ENCODE assay signal across 17 cellular contexts in genomic region chr6:166375013-166375412, GRCh38. TPM values are rescaled to one million over a fixed set of nuclear protein-coding genes. Genes with fewer than 3 reads are reported as not detected.
DNase-seq lines count a peak whose midpoint lies in the region; ATAC-seq, FAIRE-seq and TF ChIP-seq lines count a peak whose summit lies in the region.
"Had no signal": no experiment of that assay in that cellular context is flagged by ENCODE, and none has a peak within 500 bp of the region (broad histone marks: within the 10 kb centered on the region; RNA-seq: fewer than 3 reads in every experiment).

No MANE protein-coding gene starts in this region.

- no peak overlapping the region for H3K4me2 ChIP-seq in HepG2 (ENCODE audit: low read depth, low read length)
- H3K4me2 ChIP-seq: PC-9 had no signal

- H3K4me3 ChIP-seq in HepG2 (replicated peaks in 1 of 3; ENCODE audit: insufficient read depth in 1 of 3, low read depth in 2 of 3, low read length in 3 of 3) (no peak overlapping the region), right lobe of liver (no peak overlapping the region), fibroblast of mammary gland (ENCODE audit: control insufficient read depth, low read depth, low read length) (no peak overlapping the region)
- H3K4me3 ChIP-seq: MG63, PC-9, SJCRH30 had no signal

- no peak for TF ChIP-seq POLR2A in HepG2 (IDR thresholded peaks at IDR 0.05; ENCODE audit: insufficient read depth in 1 of 2, low read depth in 2 of 2, low read length in 2 of 2)
- no peak for TF ChIP-seq POLR2A in right lobe of liver (IDR thresholded peaks at IDR 0.05)

- no peak for TF ChIP-seq CTCF in HepG2 (CRISPR knock-in tag; IDR thresholded peaks at IDR 0.05)
- TF ChIP-seq CTCF in right lobe of liver (IDR thresholded peaks at IDR 0.05) = no peak
- no peak for TF ChIP-seq CTCF in fibroblast of mammary gland (conservative IDR thresholded peaks at IDR 0.05; ENCODE audit: control insufficient read depth, insufficient read depth, low read depth, low read length)

- FAIRE-seq in HepG2 (lab: Jason Lieb, UNC) = no peak

- POLR2A ChIA-PET in HepG2 (lab: Yijun Ruan, JAX) (no interaction called here), HEK293T (lab: Yijun Ruan, JAX) (no interaction called here)

- intact Hi-C loops in HepG2 (cut with micrococcal nuclease; ENCODE audit: unreplicated experiment) = no loop called here
- intact Hi-C loops in right lobe of liver (cut with DNase I) = no loop called here

- no peaks in the 10 kb centered on the region for H3K9me3 Mint-ChIP-seq in activated naive CD8-positive, alpha-beta T cell treated with anti-CD3 and anti-CD28 coated beads for 36 hours
- H3K9me3 Mint-ChIP-seq: H9 had no signal

- H3K4me1 ChIP-seq in HepG2 (ENCODE audit: insufficient read depth, low read length) (peaks cover 24% of the 10 kb centered on the region), right lobe of liver (peaks cover 0 to 31% (median 14%) of the 10 kb centered on the region in 4 donors)
- H3K4me1 ChIP-seq: SJCRH30 had no signal

- peaks cover 8% of the 10 kb centered on the region for H3K36me3 Mint-ChIP-seq in activated naive CD8-positive, alpha-beta T cell treated with anti-CD3 and anti-CD28 coated beads for 36 hours

- no TSS peak for BruUV-seq in HepG2 (replicated peaks; lab: Mats Ljungman, UMichigan)

- H3K27me3 Mint-ChIP-seq in activated naive CD8-positive, alpha-beta T cell treated with anti-CD3 and anti-CD28 coated beads for 36 hours = no peaks in the 10 kb centered on the region

- DNase-seq in HepG2 (ENCODE audit: low spot score) = no peak
- DNase-seq in right lobe of liver = no peak
- DNase-seq in activated naive CD8-positive, alpha-beta T cell treated with anti-CD3 and anti-CD28 coated beads for 36 hours = no peak
- DNase-seq in fibroblast of mammary gland (ENCODE audit: low read depth) = peak; percentile 10
- DNase-seq in GOT3 (lab: John Stamatoyannopoulos, UW) = no peak
- no peak for DNase-seq in HEK293T (ENCODE audit: extremely low spot score)
- DNase-seq: C1 segment of cervical spinal cord, H9, KG1, MG63, NCI-H1092 treated with DMSO at 0.1 percent for 48 hours, NCI-H2081 treated with DMSO at 0.1 percent for 48 hours, NCI-H2227 treated with DMSO at 0.1 percent for 48 hours, NCI-H524, PC-9, SJCRH30 had no signal

- no peaks in the 10 kb centered on the region for H4K20me1 ChIP-seq in HepG2 (ENCODE audit: insufficient read depth, low read length)

- 97% methylated on average over 1 of the region's 1 CpG for WGBS in HepG2 (ENCODE audit: low lambda C conversion rate)
- 93% methylated on average over 1 of the region's 1 CpG for WGBS in right lobe of liver (ENCODE audit: insufficient coverage, low coverage, low lambda C conversion rate, missing lambda C conversion rate)

- H3K79me2 ChIP-seq in HepG2 (ENCODE audit: insufficient read depth, low read length) = peaks cover 50% of the 10 kb centered on the region

- H3K36me3 ChIP-seq in HepG2 (replicated peaks in 1 of 2; ENCODE audit: control insufficient read depth in 1 of 2, insufficient read depth in 2 of 2, low read length in 2 of 2) (peaks cover 1 to 6% of the 10 kb centered on the region in 2 experiments; a peak in 3 of 5 replicates), right lobe of liver (peaks cover 0 to 4% (median 0%) of the 10 kb centered on the region in 4 donors)
- H3K36me3 ChIP-seq: MG63, SJCRH30 had no signal

- CTCF ChIA-PET in HepG2 (lab: Yijun Ruan, JAX; ENCODE audit: low intra/inter-chr PET ratio, low total read pairs) (no interaction called here), HEK293T (lab: Yijun Ruan, JAX) (no interaction called here)

- ATAC-seq in HepG2 = no peak
- ATAC-seq in right lobe of liver = no peak
- ATAC-seq in HG02763 (IDR thresholded peaks at IDR 0.05; ENCODE audit: unreplicated experiment) = no peak

- H3K4me1 Mint-ChIP-seq in activated naive CD8-positive, alpha-beta T cell treated with anti-CD3 and anti-CD28 coated beads for 36 hours = peaks cover 14% of the 10 kb centered on the region

- TF ChIP-seq RAD21 in HepG2 (CRISPR knock-in tag; IDR thresholded peaks at IDR 0.05) = no peak

- in situ Hi-C loops in HepG2 (cut with HindIII; ENCODE audit: extremely low pct_ligation_motif_present, low pct_unique_long_range_greater_than_20kb) = no loop called here

- TF ChIP-seq EP300 in HepG2 (IDR thresholded peaks at IDR 0.05; ENCODE audit: low read depth in 2 of 2, low read length in 2 of 2) = no peak
- TF ChIP-seq EP300 in HepG2 (CRISPR knock-in tag; IDR thresholded peaks at IDR 0.05; ENCODE audit: borderline replicate concordance) = no peak

- H3K27ac Mint-ChIP-seq in activated naive CD8-positive, alpha-beta T cell treated with anti-CD3 and anti-CD28 coated beads for 36 hours = peak overlapping the region; percentile 31

- H2AFZ ChIP-seq in HepG2 (ENCODE audit: low read length) = no peak overlapping the region
- H2AFZ ChIP-seq: PC-9 had no signal

- H3K27me3 ChIP-seq in HepG2 (ENCODE audit: control insufficient read depth in 1 of 2, insufficient read depth in 2 of 2, low read length in 2 of 2) (no peaks in the 10 kb centered on the region), right lobe of liver (no peaks in the 10 kb centered on the region)
- H3K27me3 ChIP-seq: MG63, SJCRH30 had no signal

- no peak overlapping the region for H3K4me3 Mint-ChIP-seq in activated naive CD8-positive, alpha-beta T cell treated with anti-CD3 and anti-CD28 coated beads for 36 hours
- H3K4me3 Mint-ChIP-seq: H9 had no signal

- no peak overlapping the region for H3K9ac ChIP-seq in HepG2 (ENCODE audit: insufficient read depth, low read depth, low read length)

- H3K27ac ChIP-seq in HepG2 (ENCODE audit: extremely low read length, insufficient read depth, low read length) (no peak overlapping the region), right lobe of liver (no peak overlapping the region)
- H3K27ac ChIP-seq: PC-9, SJCRH30 had no signal

- H3K9me3 ChIP-seq in HepG2 (ENCODE audit: low read length) (no peaks in the 10 kb centered on the region), right lobe of liver (no peaks in the 10 kb centered on the region)
- H3K9me3 ChIP-seq: MG63, SJCRH30 had no signal

TF ChIP-seq in HepG2, 621 proteins besides CTCF, POLR2A, EP300 and RAD21 (continues in another document):
- TF ChIP-seq ZNF34 (CRISPR knock-in tag; IDR thresholded peaks at IDR 0.05; ENCODE audit: borderline replicate concordance) = 0 out of 2 replicates have a peak, but pooled peaks have one; percentile 32

TF ChIP-seq in HEK293T, 16 proteins besides CTCF, POLR2A, EP300 and RAD21 (continues in another document):
- no peak for TF ChIP-seq SUZ12 (IDR thresholded peaks at IDR 0.05)

RNA-seq across cellular contexts. Expression of gene MPC1, which starts 7.7 kb away (rescaled TPM):
- 214 and 289 TPM in 2 replicates for total RNA-seq in HepG2 (2016; rRNA removed; fragmentation: Illumina TruSeq; extraction: Trizol)
- 81.3 and 95.3 TPM in 2 replicates for total RNA-seq in HepG2 (2016; cell fraction: cytosol; rRNA removed; fragmentation: Illumina TruSeq; extraction: Trizol; ENCODE audit: low read depth)
- total RNA-seq in HepG2 (2016; cell fraction: insoluble cytoplasmic fraction; rRNA removed; fragmentation: Illumina TruSeq; extraction: Trizol) = 218 and 286 TPM in 2 replicates
- total RNA-seq in HepG2 (2016; cell fraction: membrane; rRNA removed; fragmentation: Illumina TruSeq; extraction: Trizol) = 145 and 164 TPM in 2 replicates
- total RNA-seq in HepG2 (2016; cell fraction: nucleus; rRNA removed; fragmentation: Illumina TruSeq; extraction: Trizol) = 93.1 and 102 TPM in 2 replicates
- polyA plus RNA-seq in HepG2 (2011; rRNA removed) = 168 and 189 TPM in 2 replicates
- polyA plus RNA-seq in HepG2 (2011; cell fraction: cytosol; rRNA removed) = 191 and 239 TPM in 2 replicates
- polyA plus RNA-seq in HepG2 (2011; cell fraction: nucleus; rRNA removed) = 59.3 and 82.2 TPM in 2 replicates
- polyA plus RNA-seq in HepG2 (2012) = 136 and 137 TPM in 2 replicates
- polyA plus RNA-seq in HepG2 (2016; cell fraction: cytosol; fragmentation: Illumina TruSeq; extraction: Trizol; ENCODE audit: low read depth) = 98.8 and 128 TPM in 2 replicates
- polyA plus RNA-seq in HepG2 (2016; cell fraction: insoluble cytoplasmic fraction; fragmentation: Illumina TruSeq; extraction: Trizol; ENCODE audit: low read depth) = 328 and 353 TPM in 2 replicates
- 150 and 186 TPM in 2 replicates for polyA plus RNA-seq in HepG2 (2016; cell fraction: membrane; fragmentation: Illumina TruSeq; extraction: Trizol; ENCODE audit: low read depth)
- 207 and 211 TPM in 2 replicates for polyA plus RNA-seq in HepG2 (2016; cell fraction: nucleus; fragmentation: Illumina TruSeq; extraction: Trizol; ENCODE audit: insufficient read depth, low read depth)
- polyA minus RNA-seq in HepG2 (2011; rRNA and poly(A)+ RNA removed; ENCODE audit: low replicate concordance) = 5.6 and 40.9 TPM in 2 replicates
- polyA minus RNA-seq in HepG2 (2011; cell fraction: cytosol; rRNA and poly(A)+ RNA removed) = 51.6 and 57.8 TPM in 2 replicates
- 27.4 and 41.9 TPM in 2 replicates for polyA minus RNA-seq in HepG2 (2011; cell fraction: nucleus; rRNA and poly(A)+ RNA removed)
- total RNA-seq in right lobe of liver = 100 to 1,000 TPM; 102 to 298 (median 180) TPM
- total RNA-seq in activated naive CD8-positive, alpha-beta T cell treated with anti-CD3 and anti-CD28 coated beads for 36 hours = 10 to 100 TPM; 22.2 to 25.2 TPM

RNA-seq across cellular contexts. Expression of gene SFT2D1, which starts 32.7 kb away (rescaled TPM):
- 90.7 and 115 TPM in 2 replicates for total RNA-seq in HepG2 (2016; rRNA removed; fragmentation: Illumina TruSeq; extraction: Trizol)
- total RNA-seq in HepG2 (2016; cell fraction: cytosol; rRNA removed; fragmentation: Illumina TruSeq; extraction: Trizol; ENCODE audit: low read depth) = 57.6 and 70.5 TPM in 2 replicates
- 91.5 and 114 TPM in 2 replicates for total RNA-seq in HepG2 (2016; cell fraction: insoluble cytoplasmic fraction; rRNA removed; fragmentation: Illumina TruSeq; extraction: Trizol)
- 89.7 and 105 TPM in 2 replicates for total RNA-seq in HepG2 (2016; cell fraction: membrane; rRNA removed; fragmentation: Illumina TruSeq; extraction: Trizol)
- total RNA-seq in HepG2 (2016; cell fraction: nucleus; rRNA removed; fragmentation: Illumina TruSeq; extraction: Trizol) = 87.1 and 96.7 TPM in 2 replicates
- 127 and 147 TPM in 2 replicates for polyA plus RNA-seq in HepG2 (2011; rRNA removed)
- 78.9 and 125 TPM in 2 replicates for polyA plus RNA-seq in HepG2 (2011; cell fraction: cytosol; rRNA removed)
- 56.7 and 94.6 TPM in 2 replicates for polyA plus RNA-seq in HepG2 (2011; cell fraction: nucleus; rRNA removed)
- polyA plus RNA-seq in HepG2 (2012) = 100 and 109 TPM in 2 replicates
- polyA plus RNA-seq in HepG2 (2016; cell fraction: cytosol; fragmentation: Illumina TruSeq; extraction: Trizol; ENCODE audit: low read depth) = 67.5 and 94.2 TPM in 2 replicates
- polyA plus RNA-seq in HepG2 (2016; cell fraction: insoluble cytoplasmic fraction; fragmentation: Illumina TruSeq; extraction: Trizol; ENCODE audit: low read depth) = 112 and 116 TPM in 2 replicates
- polyA plus RNA-seq in HepG2 (2016; cell fraction: membrane; fragmentation: Illumina TruSeq; extraction: Trizol; ENCODE audit: low read depth) = 96.5 and 108 TPM in 2 replicates
- 168 and 175 TPM in 2 replicates for polyA plus RNA-seq in HepG2 (2016; cell fraction: nucleus; fragmentation: Illumina TruSeq; extraction: Trizol; ENCODE audit: insufficient read depth, low read depth)
- polyA minus RNA-seq in HepG2 (2011; rRNA and poly(A)+ RNA removed; ENCODE audit: low replicate concordance) = 13.9 and 35.5 TPM in 2 replicates
- 26.1 and 26.7 TPM in 2 replicates for polyA minus RNA-seq in HepG2 (2011; cell fraction: cytosol; rRNA and poly(A)+ RNA removed)
- polyA minus RNA-seq in HepG2 (2011; cell fraction: nucleus; rRNA and poly(A)+ RNA removed) = 65.1 and 95.4 TPM in 2 replicates
- total RNA-seq in right lobe of liver = 10 to 100 TPM in 5 of 6 experiments, 1 to 10 TPM in 1; 6.7 to 14.0 (median 12.8) TPM
- 10 to 100 TPM; 46.3 to 47.5 TPM for total RNA-seq in activated naive CD8-positive, alpha-beta T cell treated with anti-CD3 and anti-CD28 coated beads for 36 hours
